In genomic region chr15:31202953-31203352, GRCh38 we compare ENCODE assay signal across 20 cellular contexts.
DNase-seq lines count a peak whose midpoint lies in the region; ATAC-seq and TF ChIP-seq lines count a peak whose summit lies in the region.
"Had no signal": no experiment of that assay in that cellular context is flagged by ENCODE, and none has a peak within 500 bp of the region (broad histone marks: within the 10 kb centered on the region; RNA-seq: fewer than 3 reads in every experiment).

No MANE protein-coding gene starts in this region.

- H3K79me2 ChIP-seq in neural progenitor cell (ENCODE audit: low read depth), result no peaks in the 10 kb centered on the region

- no peaks in the 10 kb centered on the region for H3K27me3 ChIP-seq in prostate gland (replicated peaks; ENCODE audit: insufficient read depth)
- no peaks in the 10 kb centered on the region for H3K27me3 ChIP-seq in neural progenitor cell
- H3K27me3 ChIP-seq in lower lobe of right lung (ENCODE audit: low read depth), result no peaks in the 10 kb centered on the region
- H3K27me3 ChIP-seq: body of pancreas, neutrophil, testis had no signal

- peak; percentile 53 for ATAC-seq in HG02870 (IDR thresholded peaks at IDR 0.05; ENCODE audit: unreplicated experiment)
- no peak for ATAC-seq in lower lobe of right lung
- ATAC-seq: body of pancreas had no signal

- no peak for TF ChIP-seq POLR2A in prostate gland (IDR thresholded peaks at IDR 0.05)

- H3K4me1 Mint-ChIP-seq in activated naive CD4-positive, alpha-beta T cell treated with anti-CD3 and anti-CD28 coated beads for 36 hours (ENCODE audit: low read depth), result peaks cover 32% of the 10 kb centered on the region
- peaks cover 8% of the 10 kb centered on the region for H3K4me1 Mint-ChIP-seq in neural progenitor cell
- H3K4me1 Mint-ChIP-seq: endodermal cell had no signal

- no peak overlapping the region for H3K4me3 Mint-ChIP-seq in activated naive CD4-positive, alpha-beta T cell treated with anti-CD3 and anti-CD28 coated beads for 36 hours
- H3K4me3 Mint-ChIP-seq in neural progenitor cell, result no peak overlapping the region
- H3K4me3 Mint-ChIP-seq: activated naive CD8-positive, alpha-beta T cell treated with anti-CD3 and anti-CD28 coated beads for 36 hours; CD4-positive, alpha-beta memory T cell; endodermal cell had no signal

- H3K27me3 Mint-ChIP-seq in activated naive CD4-positive, alpha-beta T cell treated with anti-CD3 and anti-CD28 coated beads for 36 hours (ENCODE audit: low read depth), result no peaks in the 10 kb centered on the region
- peaks cover 3% of the 10 kb centered on the region for H3K27me3 Mint-ChIP-seq in neural progenitor cell (ENCODE audit: insufficient read depth, low read depth)
- H3K27me3 Mint-ChIP-seq: CD4-positive, alpha-beta memory T cell had no signal

- WGBS in prostate gland, result 53% methylated on average over 8 of the region's 8 CpGs

- H3F3A ChIP-seq in neural progenitor cell (ENCODE audit: low read depth), result no peaks in the 10 kb centered on the region

- no peak overlapping the region for H2AFZ ChIP-seq in neural progenitor cell (replicated peaks)
- H2AFZ ChIP-seq: PC-9 had no signal

- H3K4me2 ChIP-seq in neural progenitor cell, result no peak overlapping the region
- H3K4me2 ChIP-seq: PC-9 had no signal

- H3K9ac ChIP-seq in neural progenitor cell, result no peak overlapping the region

- peaks cover 10% of the 10 kb centered on the region for H3K4me1 ChIP-seq in prostate gland (replicated peaks)
- peaks cover 4% of the 10 kb centered on the region for H3K4me1 ChIP-seq in neural progenitor cell
- no peaks in the 10 kb centered on the region for H3K4me1 ChIP-seq in lower lobe of right lung
- H3K4me1 ChIP-seq: body of pancreas had no signal

- intact Hi-C loops in activated naive CD4-positive, alpha-beta T cell treated with anti-CD3 and anti-CD28 coated beads for 36 hours (cut with micrococcal nuclease), result loop anchor here (1.0 kb wide), 1 partner anchor 12 kb away; no protein-coding TSS in a partner anchor
- intact Hi-C loops in prostate gland (cut with DNase I) (loop anchor here (5.0 kb wide), 1 partner anchor 284 kb away; no protein-coding TSS in a partner anchor), lower lobe of right lung (cut with DNase I) (loop anchor here (10.0 kb wide), 1 partner anchor 282 kb away; no protein-coding TSS in a partner anchor)

- peak; percentile 75 for DNase-seq in activated naive CD4-positive, alpha-beta T cell treated with anti-CD3 and anti-CD28 coated beads for 36 hours
- no peak for DNase-seq in activated naive CD4-positive, alpha-beta T cell treated with Interleukin-2 at 50 U/mL for 16 hours
- DNase-seq in activated CD4-positive, alpha-beta T cell treated with anti-CD3 and anti-CD28 coated beads, Interleukin-2, amount 50 U/mL, for 1 hour, result peak; percentile 23
- peak; percentile 50 for DNase-seq in prostate gland (ENCODE audit: low spot score)
- DNase-seq in neural progenitor cell (ENCODE audit: low spot score), result no peak
- no peak for DNase-seq in mucosa of gallbladder (ENCODE audit: low spot score)
- no peak for DNase-seq in lower lobe of right lung
- DNase-seq: activated CD8-positive, alpha-beta memory T cell treated with anti-CD3 and anti-CD28 coated beads, Interleukin-2, amount 50 U/mL, for 48 hours; activated naive CD8-positive, alpha-beta T cell treated with anti-CD3 and anti-CD28 coated beads for 36 hours; body of pancreas; DMS79 treated with DMSO at 0.1 percent for 48 hours; endodermal cell; Kasumi-1; left ventricle myocardium inferior; NCI-H526 treated with DMSO at 0.1 percent for 48 hours; PC-9; testis had no signal

- no peaks in the 10 kb centered on the region for H4K20me1 ChIP-seq in neural progenitor cell (ENCODE audit: low read depth)

- no peaks in the 10 kb centered on the region for H3K9me3 Mint-ChIP-seq in activated naive CD4-positive, alpha-beta T cell treated with anti-CD3 and anti-CD28 coated beads for 36 hours
- no peaks in the 10 kb centered on the region for H3K9me3 Mint-ChIP-seq in neural progenitor cell
- H3K9me3 Mint-ChIP-seq: activated naive CD8-positive, alpha-beta T cell treated with anti-CD3 and anti-CD28 coated beads for 36 hours; endodermal cell had no signal

- TF ChIP-seq CTCF in prostate gland (IDR thresholded peaks at IDR 0.05), result no peak
- TF ChIP-seq CTCF in neural progenitor cell (IDR thresholded peaks at IDR 0.05), result no peak
- TF ChIP-seq CTCF in lower lobe of right lung (IDR thresholded peaks at IDR 0.05), result no peak

- CTCF ChIA-PET in activated naive CD4-positive, alpha-beta T cell treated with anti-CD3 and anti-CD28 coated beads for 36 hours (lab: Charles Lee), result interaction anchor here (0.7 to 1.7 kb wide), 5 partner anchors 12 to 287 kb away, joined by 3 to 8 read pairs (median 5); no protein-coding TSS in a partner anchor

- H3K36me3 ChIP-seq in prostate gland (no peaks in the 10 kb centered on the region), neural progenitor cell (no peaks in the 10 kb centered on the region), lower lobe of right lung (no peaks in the 10 kb centered on the region)
- H3K36me3 ChIP-seq: left ventricle myocardium inferior, neutrophil had no signal

- H3K36me3 Mint-ChIP-seq in activated naive CD4-positive, alpha-beta T cell treated with anti-CD3 and anti-CD28 coated beads for 36 hours (ENCODE audit: low read depth), result no peaks in the 10 kb centered on the region
- no peaks in the 10 kb centered on the region for H3K36me3 Mint-ChIP-seq in neural progenitor cell
- H3K36me3 Mint-ChIP-seq: activated naive CD8-positive, alpha-beta T cell treated with anti-CD3 and anti-CD28 coated beads for 36 hours; CD4-positive, alpha-beta memory T cell had no signal

- H3K27ac ChIP-seq in prostate gland (peak overlapping the region in 1 of 2 donors; percentile 2), neural progenitor cell (no peak overlapping the region), lower lobe of right lung (no peak overlapping the region)
- H3K27ac ChIP-seq: body of pancreas, left ventricle myocardium inferior, neutrophil, PC-9, testis had no signal

- no peak overlapping the region for H3K27ac Mint-ChIP-seq in activated naive CD4-positive, alpha-beta T cell treated with anti-CD3 and anti-CD28 coated beads for 36 hours
- H3K27ac Mint-ChIP-seq in neural progenitor cell, result no peak overlapping the region
- H3K27ac Mint-ChIP-seq: activated naive CD8-positive, alpha-beta T cell treated with anti-CD3 and anti-CD28 coated beads for 36 hours; endodermal cell had no signal

- H3K9me3 ChIP-seq in prostate gland (no peaks in the 10 kb centered on the region), neural progenitor cell (ENCODE audit: low read depth) (no peaks in the 10 kb centered on the region), lower lobe of right lung (no peaks in the 10 kb centered on the region)
- H3K9me3 ChIP-seq: body of pancreas, left ventricle myocardium inferior, neutrophil, testis had no signal

- no peak overlapping the region for H3K4me3 ChIP-seq in prostate gland
- H3K4me3 ChIP-seq in neural progenitor cell, result no peak overlapping the region
- H3K4me3 ChIP-seq in lower lobe of right lung, result no peak overlapping the region
- H3K4me3 ChIP-seq: body of pancreas, left ventricle myocardium inferior, PC-9, testis had no signal

Comparison
In these comparisons a context has a peak if more than half of its experiments do, and no peak if none do; other contexts are left out.
1. DNase-seq: peak in activated naive CD4-positive, alpha-beta T cell treated with anti-CD3 and anti-CD28 coated beads for 36 hours (single experiment), activated CD4-positive, alpha-beta T cell treated with anti-CD3 and anti-CD28 coated beads, Interleukin-2, amount 50 U/mL, for 1 hour (single experiment) and prostate gland (single experiment); none in activated naive CD4-positive, alpha-beta T cell treated with Interleukin-2 at 50 U/mL for 16 hours (single experiment), neural progenitor cell (single experiment), mucosa of gallbladder (single experiment) and lower lobe of right lung (single experiment).